Comparison of ENCODE assay signal across 16 cellular contexts in the genomic region with DNA sequence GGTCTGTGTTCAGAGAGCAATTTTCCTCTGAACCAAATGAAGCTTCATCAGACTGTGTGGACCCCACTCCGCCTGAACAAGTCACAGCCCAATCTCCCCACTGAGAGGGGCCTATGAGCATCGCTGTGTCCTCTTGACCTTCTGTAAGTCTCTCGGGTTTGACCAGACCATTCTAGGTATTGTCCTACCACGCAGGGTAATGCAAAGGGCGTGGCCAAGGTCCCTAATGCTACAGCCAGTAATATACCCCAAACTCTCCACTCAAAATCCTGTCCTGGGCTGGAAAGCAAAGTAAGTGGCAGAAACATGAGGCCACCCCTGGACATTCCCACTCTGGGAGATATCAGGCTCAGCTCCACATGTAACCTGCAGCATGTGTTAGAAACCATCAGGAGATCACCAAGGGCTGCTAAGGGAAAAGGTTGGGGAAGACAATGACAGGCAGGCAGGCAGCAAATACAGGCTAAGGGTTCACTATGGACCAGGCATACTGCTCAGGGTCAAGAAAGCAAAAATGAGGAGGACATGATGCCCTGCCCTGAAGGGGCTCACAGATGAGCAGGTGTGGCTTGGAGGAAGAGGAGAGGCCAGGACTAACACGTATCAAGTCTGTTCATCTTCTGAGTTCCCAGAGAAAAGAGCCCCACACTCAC. TPM values are rescaled to one million over a fixed set of nuclear protein-coding genes. Genes with fewer than 3 reads are reported as not detected.
DNase-seq lines count a peak whose midpoint lies in the region; ATAC-seq and TF ChIP-seq lines count a peak whose summit lies in the region.
"Had no signal": no experiment of that assay in that cellular context is flagged by ENCODE, and none has a peak within 500 bp of the region (broad histone marks: within the 10 kb centered on the region; RNA-seq: fewer than 3 reads in every experiment).

No MANE protein-coding gene starts in this region.

- intact Hi-C loops in Caco-2 (cut with micrococcal nuclease; ENCODE audit: unreplicated experiment) = loop anchor here (2.0 kb wide), 1 partner anchor 23 kb away; no protein-coding TSS in a partner anchor
- intact Hi-C loops in esophagus muscularis mucosa (cut with DNase I) = loop anchor here (10.0 kb wide), 1 partner anchor 241 kb away; no protein-coding TSS in a partner anchor

- TF ChIP-seq CTCF in 22Rv1 (IDR thresholded peaks at IDR 0.05) (no peak), Caco-2 (IDR thresholded peaks at IDR 0.05; ENCODE audit: insufficient read depth in 1 of 2, low read depth in 1 of 2, low read length in 1 of 2, severe bottlenecking in 1 of 2, unreplicated experiment in 1 of 2) (no peak), esophagus muscularis mucosa (IDR thresholded peaks at IDR 0.05) (no peak), osteocyte (IDR thresholded peaks at IDR 0.05) (no peak)

- H3K9me3 Mint-ChIP-seq in Caco-2 (ENCODE audit: unreplicated experiment) = no peaks in the 10 kb centered on the region
- H3K9me3 Mint-ChIP-seq in osteocyte (ENCODE audit: unreplicated experiment) = no peaks in the 10 kb centered on the region
- no peaks in the 10 kb centered on the region for H3K9me3 Mint-ChIP-seq in activated naive CD8-positive, alpha-beta T cell treated with anti-CD3 and anti-CD28 coated beads for 36 hours
- H3K9me3 Mint-ChIP-seq: CD14-positive monocyte; CD8-positive, alpha-beta T cell; GM23338 had no signal

- peak overlapping the region; percentile 37 for H3K4me3 Mint-ChIP-seq in Caco-2 (ENCODE audit: unreplicated experiment)
- H3K4me3 Mint-ChIP-seq in osteocyte (ENCODE audit: unreplicated experiment) = no peak overlapping the region
- H3K4me3 Mint-ChIP-seq in activated naive CD8-positive, alpha-beta T cell treated with anti-CD3 and anti-CD28 coated beads for 36 hours = no peak overlapping the region
- H3K4me3 Mint-ChIP-seq: CD8-positive, alpha-beta T cell; GM23338 had no signal

- POLR2A ChIA-PET in Caco-2 (lab: Charles Lee) = interaction anchor here (1.3 to 1.5 kb wide), 2 partner anchors 153 to 464 kb away, joined by 4 to 8 read pairs; a partner anchor contains a TSS

- peaks cover 36% of the 10 kb centered on the region for H3K4me1 ChIP-seq in Caco-2
- H3K4me1 ChIP-seq in esophagus muscularis mucosa = peaks cover 0 to 4% (median 0%) of the 10 kb centered on the region in 4 donors

- BruUV-seq in Caco-2 (replicated peaks; lab: Mats Ljungman, UMichigan) = no TSS peak

- no peaks in the 10 kb centered on the region for H3K9me3 ChIP-seq in Caco-2
- H3K9me3 ChIP-seq in esophagus muscularis mucosa = no peaks in the 10 kb centered on the region
- H3K9me3 ChIP-seq: BLaER1 had no signal

- 85% methylated on average over 5 of the region's 6 CpGs for WGBS in esophagus muscularis mucosa

- CTCF ChIA-PET in Caco-2 (lab: Charles Lee) = interaction anchor here (0.6 to 1.3 kb wide), 6 partner anchors 18 to 1250 kb away, joined by 3 to 7 read pairs (median 3); no protein-coding TSS in a partner anchor

- H3K36me3 Mint-ChIP-seq in Caco-2 (ENCODE audit: insufficient read depth, unreplicated experiment) (peaks cover 25% of the 10 kb centered on the region), osteocyte (ENCODE audit: unreplicated experiment) (peaks cover 5% of the 10 kb centered on the region)
- H3K36me3 Mint-ChIP-seq in activated naive CD8-positive, alpha-beta T cell treated with anti-CD3 and anti-CD28 coated beads for 36 hours = no peaks in the 10 kb centered on the region

- no peak for TF ChIP-seq EP300 in esophagus muscularis mucosa (IDR thresholded peaks at IDR 0.05)

- DNase-seq in Caco-2 = no peak
- peak; percentile 62 for DNase-seq in esophagus muscularis mucosa (ENCODE audit: extremely low spot score)
- DNase-seq in osteocyte (ENCODE audit: extremely low spot score, unreplicated experiment) = peak; percentile 75
- no peak for DNase-seq in activated naive CD8-positive, alpha-beta T cell treated with anti-CD3 and anti-CD28 coated beads for 36 hours
- DNase-seq in NCI-H2227 (lab: John Stamatoyannopoulos, UW; ENCODE audit: unreplicated experiment) = no peak
- DNase-seq: ACHN; CD8-positive, alpha-beta T cell; HCEC 1CT; IMR-90 had no signal

- peak overlapping the region; percentile 7; the same call in 1 of the 2 replicates for H3K27ac ChIP-seq in 22Rv1
- H3K27ac ChIP-seq in esophagus muscularis mucosa (replicated peaks in 1 of 4) = no peak overlapping the region
- H3K27ac ChIP-seq: BLaER1, HL-60 had no signal

- ATAC-seq in GM19328 (IDR thresholded peaks at IDR 0.05; ENCODE audit: unreplicated experiment) = no peak
- ATAC-seq: CD8-positive, alpha-beta T cell; GM23338; K562 had no signal

- H3K4me1 Mint-ChIP-seq in Caco-2 (ENCODE audit: low read depth, unreplicated experiment) (peaks cover 40% of the 10 kb centered on the region), osteocyte (ENCODE audit: unreplicated experiment) (no peaks in the 10 kb centered on the region)
- peaks cover 4% of the 10 kb centered on the region for H3K4me1 Mint-ChIP-seq in activated naive CD8-positive, alpha-beta T cell treated with anti-CD3 and anti-CD28 coated beads for 36 hours
- H3K4me1 Mint-ChIP-seq: CD14-positive monocyte had no signal

- no peak for TF ChIP-seq POLR2A in esophagus muscularis mucosa (IDR thresholded peaks at IDR 0.05; ENCODE audit: low read depth)

- H3K4me3 ChIP-seq in Caco-2 (ENCODE audit: low read depth, low read length) (no peak overlapping the region), esophagus muscularis mucosa (no peak overlapping the region)
- H3K4me3 ChIP-seq: BLaER1, GM23338, K562 had no signal

- peak overlapping the region; percentile 92 for H3K27ac Mint-ChIP-seq in Caco-2 (ENCODE audit: unreplicated experiment)
- no peak overlapping the region for H3K27ac Mint-ChIP-seq in osteocyte (ENCODE audit: unreplicated experiment)
- H3K27ac Mint-ChIP-seq in activated naive CD8-positive, alpha-beta T cell treated with anti-CD3 and anti-CD28 coated beads for 36 hours = no peak overlapping the region
- H3K27ac Mint-ChIP-seq: CD8-positive, alpha-beta T cell; GM23338 had no signal

- H3K36me3 ChIP-seq in Caco-2 (ENCODE audit: control insufficient read depth, insufficient read depth, low read length) (no peaks in the 10 kb centered on the region), esophagus muscularis mucosa (peaks cover 0 to 12% (median 7%) of the 10 kb centered on the region in 4 donors)

- H3K27me3 Mint-ChIP-seq in Caco-2 (ENCODE audit: insufficient read depth, unreplicated experiment) (no peaks in the 10 kb centered on the region), osteocyte (ENCODE audit: unreplicated experiment) (no peaks in the 10 kb centered on the region)
- H3K27me3 Mint-ChIP-seq in activated naive CD8-positive, alpha-beta T cell treated with anti-CD3 and anti-CD28 coated beads for 36 hours = no peaks in the 10 kb centered on the region

- H3K27me3 ChIP-seq in Caco-2 (replicated peaks; ENCODE audit: control insufficient read depth, insufficient read depth, low read length) (no peaks in the 10 kb centered on the region), esophagus muscularis mucosa (no peaks in the 10 kb centered on the region)
- H3K27me3 ChIP-seq: BLaER1 had no signal

RNA-seq across cellular contexts. Expression of a gene that starts 33.4 kb away (rescaled TPM):
- total RNA-seq in Caco-2 (2022) (87.6 and 92.2 TPM in 2 replicates), esophagus muscularis mucosa (10 to 100 TPM; 30.3 to 44.2 (median 41.1) TPM), osteocyte (36.5 and 38.9 TPM in 2 replicates)
- total RNA-seq in activated naive CD8-positive, alpha-beta T cell treated with anti-CD3 and anti-CD28 coated beads for 36 hours = 10 to 100 TPM; 58.5 to 60.8 TPM

RNA-seq across cellular contexts. Expression of a gene that starts 33.5 kb away (rescaled TPM):
- total RNA-seq in Caco-2 (2022) = 28.2 and 28.4 TPM in 2 replicates
- total RNA-seq in esophagus muscularis mucosa = 10 to 100 TPM; 18.2 to 31.1 (median 23.3) TPM
- 36.1 and 36.2 TPM in 2 replicates for total RNA-seq in osteocyte
- total RNA-seq in activated naive CD8-positive, alpha-beta T cell treated with anti-CD3 and anti-CD28 coated beads for 36 hours = 10 to 100 TPM; 11.7 to 12.1 TPM

Comparison
In these comparisons a context has a peak if more than half of its experiments do, and no peak if none do; other contexts are left out.
1. DNase-seq: peak in esophagus muscularis mucosa (single experiment) and osteocyte (single experiment); none in Caco-2 (0 of 2), activated naive CD8-positive, alpha-beta T cell treated with anti-CD3 and anti-CD28 coated beads for 36 hours (single experiment) and NCI-H2227 (single experiment).